In the genomic region with DNA sequence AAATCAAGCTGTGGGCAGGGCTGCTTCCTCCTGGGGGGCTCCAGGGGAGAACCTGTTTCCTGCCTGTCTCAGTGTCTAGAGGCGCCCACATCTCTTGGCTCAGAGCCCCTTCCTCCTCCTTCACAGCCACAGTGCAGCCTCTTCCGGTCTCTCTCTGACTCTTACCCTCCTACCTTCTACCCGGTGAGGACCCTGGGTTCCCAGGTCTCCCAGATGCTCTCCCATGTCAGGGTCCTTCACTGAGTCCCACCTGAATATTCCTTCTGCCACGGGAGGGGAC, we compare ENCODE assay signal across 1 cellular context.
TF ChIP-seq lines count a peak whose summit lies in the region.

No MANE protein-coding gene starts in this region.

TF ChIP-seq in HepG2, 621 proteins besides CTCF, POLR2A, EP300 and RAD21 (continued from another document):
- TF ChIP-seq, protein P1, sequence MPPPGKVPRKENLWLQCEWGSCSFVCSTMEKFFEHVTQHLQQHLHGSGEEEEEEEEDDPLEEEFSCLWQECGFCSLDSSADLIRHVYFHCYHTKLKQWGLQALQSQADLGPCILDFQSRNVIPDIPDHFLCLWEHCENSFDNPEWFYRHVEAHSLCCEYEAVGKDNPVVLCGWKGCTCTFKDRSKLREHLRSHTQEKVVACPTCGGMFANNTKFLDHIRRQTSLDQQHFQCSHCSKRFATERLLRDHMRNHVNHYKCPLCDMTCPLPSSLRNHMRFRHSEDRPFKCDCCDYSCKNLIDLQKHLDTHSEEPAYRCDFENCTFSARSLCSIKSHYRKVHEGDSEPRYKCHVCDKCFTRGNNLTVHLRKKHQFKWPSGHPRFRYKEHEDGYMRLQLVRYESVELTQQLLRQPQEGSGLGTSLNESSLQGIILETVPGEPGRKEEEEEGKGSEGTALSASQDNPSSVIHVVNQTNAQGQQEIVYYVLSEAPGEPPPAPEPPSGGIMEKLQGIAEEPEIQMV (CRISPR knock-in tag; IDR thresholded peaks at IDR 0.05; ENCODE audit: low read depth) = no peak
- TF ChIP-seq ZNF629 (CRISPR knock-in tag; conservative IDR thresholded peaks at IDR 0.05) = no peak
- TF ChIP-seq, protein P2, sequence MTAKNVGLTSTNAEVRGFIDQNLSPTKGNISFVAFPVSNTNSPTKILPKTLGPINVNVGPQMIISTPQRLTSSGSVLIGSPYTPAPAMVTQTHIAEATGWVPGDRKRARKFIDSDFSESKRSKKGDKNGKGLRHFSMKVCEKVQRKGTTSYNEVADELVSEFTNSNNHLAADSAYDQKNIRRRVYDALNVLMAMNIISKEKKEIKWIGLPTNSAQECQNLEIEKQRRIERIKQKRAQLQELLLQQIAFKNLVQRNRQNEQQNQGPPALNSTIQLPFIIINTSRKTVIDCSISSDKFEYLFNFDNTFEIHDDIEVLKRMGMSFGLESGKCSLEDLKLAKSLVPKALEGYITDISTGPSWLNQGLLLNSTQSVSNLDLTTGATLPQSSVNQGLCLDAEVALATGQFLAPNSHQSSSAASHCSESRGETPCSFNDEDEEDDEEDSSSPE (CRISPR knock-in tag; IDR thresholded peaks at IDR 0.05) = no peak
TF ChIP-seq in HepG2: peak in this region for 0.
